8 cellular contexts compared by ENCODE assay signal in the genomic region with DNA sequence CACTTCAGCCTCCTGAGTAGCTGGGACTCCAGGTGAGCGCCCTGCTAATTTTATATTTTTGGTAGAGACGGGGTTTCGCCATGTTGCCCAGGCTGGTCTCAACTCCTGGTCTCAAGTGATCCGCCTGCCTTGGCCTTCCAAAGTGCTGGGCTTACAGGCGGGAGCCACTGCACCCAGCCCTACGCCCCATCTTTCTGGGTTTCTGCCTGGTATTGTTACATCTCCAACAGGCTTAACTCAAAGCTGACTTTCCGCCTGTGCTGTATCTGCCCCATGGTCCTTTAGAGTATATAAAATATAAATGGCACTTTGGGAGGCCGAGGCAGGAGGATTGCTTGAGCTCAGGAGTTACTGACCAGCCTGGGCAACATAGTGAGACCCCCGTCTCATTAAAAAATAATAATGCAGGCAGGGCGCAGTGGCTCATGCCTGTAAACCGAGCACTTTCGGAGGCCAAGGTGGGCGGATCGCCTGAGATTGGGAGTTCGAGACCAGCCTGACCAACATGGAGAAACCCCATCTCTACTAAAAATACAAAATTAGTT. TPM values are rescaled to one million over a fixed set of nuclear protein-coding genes. Genes with fewer than 3 reads are reported as not detected.
DNase-seq lines count a peak whose midpoint lies in the region; ATAC-seq, FAIRE-seq and TF ChIP-seq lines count a peak whose summit lies in the region.

No MANE protein-coding gene starts in this region.

- no peak overlapping the region for H2BK20ac ChIP-seq in H1 (ENCODE audit: low read length)

- no peak for ATAC-seq in GM19395 (IDR thresholded peaks at IDR 0.05; ENCODE audit: unreplicated experiment)

- WGBS in H1 (ENCODE audit: extremely low coverage in 1 of 2, insufficient coverage in 1 of 2, insufficient read length in 1 of 2, insufficient replicate concordance in 2 of 2, low coverage in 1 of 2, low lambda C conversion rate in 2 of 2, missing lambda C conversion rate in 1 of 2), 2 experiments, result 51% methylated on average over 15 of the region's 15 CpGs; no CpG with 5 or more reads in 1 of the 2 experiments

- H2BK5ac ChIP-seq in H1 (ENCODE audit: low read depth, low read length), result peak overlapping the region; percentile 99

- no peak overlapping the region for H2BK120ac ChIP-seq in H1 (replicated peaks; ENCODE audit: low read depth, low read length)

- no peaks in the 10 kb centered on the region for H3K79me1 ChIP-seq in H1 (ENCODE audit: low read depth, low read length)

- CTCF ChIA-PET in Calu3 (lab: Charles Lee), result interaction anchor here (0.6 to 0.7 kb wide), 3 partner anchors 17 to 83 kb away, joined by 4 to 6 read pairs (median 5); no protein-coding TSS in a partner anchor
- CTCF ChIA-PET in H1 (lab: Charles Lee; ENCODE audit: partially characterized antibody), result interaction anchor here (1.0 to 1.6 kb wide), 4 partner anchors 11 to 164 kb away, joined by 3 to 4 read pairs (median 3); no protein-coding TSS in a partner anchor

- no peak overlapping the region for H3K4ac ChIP-seq in H1 (replicated peaks; ENCODE audit: insufficient read length, low read depth, low read length)

- H3K4me3 Mint-ChIP-seq in Calu3 (ENCODE audit: low read depth, unreplicated experiment) (peak overlapping the region; percentile 70), neural crest cell (peak overlapping the region; percentile 99)

- no peak for DNase-seq in Calu3
- no peak for DNase-seq in H1 (ENCODE audit: low read depth in 1 of 2, low spot score in 2 of 2)
- no peak for DNase-seq in neural crest cell (ENCODE audit: low read depth, low spot score)
- no peak for DNase-seq in NOMO-1 (lab: John Stamatoyannopoulos, UW; ENCODE audit: unreplicated experiment in 2 of 2)
- DNase-seq in NCI-H2227 treated with DMSO at 0.1 percent for 48 hours (lab: John Stamatoyannopoulos, UW), result no peak
- DNase-seq in SHP77 (lab: John Stamatoyannopoulos, UW), result no peak

- peak overlapping the region; percentile 98 for H4K5ac ChIP-seq in H1 (ENCODE audit: insufficient read length, low read depth, low read length)

- H3K9ac ChIP-seq in OCI-LY1 (ENCODE audit: low read length) (peak overlapping the region; percentile 75), H1 (replicated peaks in 1 of 4; ENCODE audit: extremely low read depth in 1 of 4, low read depth in 3 of 4, low read length in 3 of 4) (peak overlapping the region; percentile 65 to 100 (median 98))

- H2AK5ac ChIP-seq in H1 (ENCODE audit: low read depth, low read length), result 0 out of 2 replicates have a peak overlapping the region, but pooled peaks have one; percentile 39

- peaks cover 6% of the 10 kb centered on the region for H3K23me2 ChIP-seq in H1 (ENCODE audit: low read depth, low read length)

- H3K36me3 ChIP-seq in OCI-LY1 (ENCODE audit: insufficient read depth, low read length) (no peaks in the 10 kb centered on the region), H1 (ENCODE audit: control insufficient read depth in 2 of 4, insufficient read depth in 4 of 4, low read length in 3 of 4) (0 out of 8 replicates have a peak, but pooled peaks cover 0 to 4% (median 0%) of the 10 kb centered on the region in 4 experiments)

- no peak overlapping the region; the same call in 1 of the 2 replicates for H2BK12ac ChIP-seq in H1 (ENCODE audit: low read depth, low read length)

- no peak overlapping the region for H2AFZ ChIP-seq in OCI-LY1 (ENCODE audit: low read length)
- no peak overlapping the region for H2AFZ ChIP-seq in H1 (ENCODE audit: low read length)

- H3K27ac Mint-ChIP-seq in Calu3 (ENCODE audit: unreplicated experiment) (peak overlapping the region; percentile 95), neural crest cell (ENCODE audit: unreplicated experiment) (peak overlapping the region; percentile 100)

- TF ChIP-seq EP300 in H1 (IDR thresholded peaks at IDR 0.05; ENCODE audit: borderline replicate concordance in 1 of 2, low read depth in 2 of 2, low read length in 2 of 2), result no peak

- BruUV-seq in Calu3 (replicated peaks; lab: Mats Ljungman, UMichigan), result no TSS peak

- no peaks in the 10 kb centered on the region; the same call in 1 of the 2 replicates for H3F3A ChIP-seq in OCI-LY1 (ENCODE audit: insufficient read depth, low read length)

- H3K27ac ChIP-seq in OCI-LY1 (ENCODE audit: low read depth, low read length, poor library complexity, severe bottlenecking) (peak overlapping the region; percentile 92), H1 (ENCODE audit: low read depth, low read length) (peak overlapping the region; percentile 99)

- H3K4me1 ChIP-seq in OCI-LY1 (ENCODE audit: insufficient read depth, low read length, severe bottlenecking), result peaks cover 34% of the 10 kb centered on the region
- H3K4me1 ChIP-seq in H1 (replicated peaks in 1 of 4; ENCODE audit: control insufficient read depth in 3 of 4, insufficient read depth in 4 of 4, low read length in 3 of 4), result peaks cover 0 to 3% (median 0%) of the 10 kb centered on the region in 4 experiments; a peak in 2 of 7 replicates

- FAIRE-seq in H1 (lab: Jason Lieb, UNC), result no peak

- H3K18ac ChIP-seq in H1 (ENCODE audit: extremely low read depth, low read length), result peak overlapping the region; percentile 100; the same call in 1 of the 2 replicates

- H4K91ac ChIP-seq in H1 (replicated peaks; ENCODE audit: insufficient read length, low read length), result no peak overlapping the region

- no peak overlapping the region for H3K14ac ChIP-seq in H1 (ENCODE audit: insufficient read length)

- H3K23ac ChIP-seq in H1 (ENCODE audit: insufficient read length), result no peak overlapping the region

- H4K20me1 ChIP-seq in OCI-LY1 (ENCODE audit: insufficient read depth, low read length), result no peaks in the 10 kb centered on the region
- no peaks in the 10 kb centered on the region for H4K20me1 ChIP-seq in H1 (replicated peaks in 1 of 2; ENCODE audit: control insufficient read depth in 1 of 2, insufficient read depth in 2 of 2, low read length in 2 of 2)

- TF ChIP-seq POLR2A in H1 (IDR thresholded peaks at IDR 0.05; ENCODE audit: control extremely low read depth in 1 of 2, low read depth in 2 of 2, low read length in 2 of 2), result no peak

- H4K8ac ChIP-seq in H1 (ENCODE audit: extremely low read depth, insufficient read depth, low read length), result no peak overlapping the region; the same call in 1 of the 2 replicates

- H3K56ac ChIP-seq in H1 (replicated peaks; ENCODE audit: insufficient read length, low read depth, low read length), result peak overlapping the region; percentile 74

- TF ChIP-seq CTCF in Calu3 (IDR thresholded peaks at IDR 0.05; ENCODE audit: unreplicated experiment) (no peak), OCI-LY1 (IDR thresholded peaks at IDR 0.05; ENCODE audit: low read length) (no peak), H1 (IDR thresholded peaks at IDR 0.05; ENCODE audit: control extremely low read depth in 1 of 3, insufficient read depth in 1 of 3, low read depth in 1 of 3, low read length in 3 of 3) (no peak), neural crest cell (conservative IDR thresholded peaks at IDR 0.05) (no peak)

- H3K4me1 Mint-ChIP-seq in Calu3 (ENCODE audit: low read depth, unreplicated experiment), result peaks cover 9% of the 10 kb centered on the region
- peaks cover 17% of the 10 kb centered on the region for H3K4me1 Mint-ChIP-seq in neural crest cell

- no peak overlapping the region for H2BK15ac ChIP-seq in H1 (ENCODE audit: low read length)

- intact Hi-C loops in Calu3 (cut with micrococcal nuclease; ENCODE audit: unreplicated experiment), result loop anchor here (5.0 kb wide), 1 partner anchor 95 kb away; no protein-coding TSS in a partner anchor

- H3K4me2 ChIP-seq in OCI-LY1 (ENCODE audit: low read length) (peak overlapping the region; percentile 72), H1 (ENCODE audit: insufficient read depth in 1 of 2, low read depth in 2 of 2, low read length in 2 of 2) (peak overlapping the region; percentile 76 to 95)

- H3K4me3 ChIP-seq in OCI-LY1 (ENCODE audit: low read depth, low read length, poor library complexity, severe bottlenecking) (peak overlapping the region; percentile 63), H1 (ENCODE audit: extremely low read depth in 1 of 4, insufficient read depth in 2 of 4, low read depth in 3 of 4, low read length in 4 of 4) (peak overlapping the region; percentile 81 to 87 (median 85))

- H3K9me2 ChIP-seq in OCI-LY1 (ENCODE audit: low read depth, low read length), result no peaks in the 10 kb centered on the region

- H3K9me3 ChIP-seq in OCI-LY1 (ENCODE audit: low read length) (no peaks in the 10 kb centered on the region), H1 (ENCODE audit: insufficient read depth in 2 of 2, low read depth in 1 of 2, low read length in 1 of 2) (no peaks in the 10 kb centered on the region)

- no peaks in the 10 kb centered on the region for H3K9me3 Mint-ChIP-seq in Calu3 (ENCODE audit: low read depth, unreplicated experiment)
- H3K9me3 Mint-ChIP-seq in neural crest cell, result no peaks in the 10 kb centered on the region

- H3K27me3 ChIP-seq in OCI-LY1 (ENCODE audit: insufficient read depth, low read length) (no peaks in the 10 kb centered on the region), H1 (replicated peaks in 1 of 4; ENCODE audit: control insufficient read depth in 3 of 4, extremely low read depth in 1 of 4, insufficient read depth in 3 of 4, low read length in 3 of 4) (no peaks in the 10 kb centered on the region)

- POLR2A ChIA-PET in H1 (lab: Charles Lee; ENCODE audit: partially characterized antibody), result interaction anchor here (0.5 to 2.6 kb wide), 23 partner anchors 8 to 270 kb away, joined by 3 to 21 read pairs (median 4); a partner anchor contains a TSS

- H3K27me3 Mint-ChIP-seq in Calu3 (ENCODE audit: unreplicated experiment) (no peaks in the 10 kb centered on the region), neural crest cell (ENCODE audit: low read depth) (no peaks in the 10 kb centered on the region)

- H3K79me2 ChIP-seq in OCI-LY1 (ENCODE audit: insufficient read depth, low read length) (no peaks in the 10 kb centered on the region), H1 (ENCODE audit: control insufficient read depth in 1 of 2, insufficient read depth in 2 of 2, low read length in 2 of 2) (peaks cover 0 to 8% of the 10 kb centered on the region in 2 experiments; a peak in 2 of 4 replicates)

- TF ChIP-seq RAD21 in H1 (IDR thresholded peaks at IDR 0.05 in 1 of 2, conservative IDR thresholded peaks at IDR 0.05 in 1 of 2; ENCODE audit: low read depth in 2 of 2, low read length in 2 of 2), result no peak

- H3K36me3 Mint-ChIP-seq in Calu3 (ENCODE audit: insufficient read depth, unreplicated experiment), result peaks cover 36% of the 10 kb centered on the region
- no peaks in the 10 kb centered on the region for H3K36me3 Mint-ChIP-seq in neural crest cell (ENCODE audit: low read depth)

RNA-seq across cellular contexts. Expression of a gene that starts 36.5 kb away (rescaled TPM):
- total RNA-seq in Calu3 (2022) (5.1 and 8.0 TPM in 2 replicates), neural crest cell (37.4 and 37.8 TPM in 2 replicates)
- total RNA-seq in H1 (2021; fragmentation: NEBNext Ultra II Directional; extraction: Animal tissue kit (Norgen Biotek cat#: 25700)), result 89.9 and 101 TPM in 2 replicates
- 44.9 and 48.8 TPM in 2 replicates for polyA plus RNA-seq in H1 (2011; rRNA removed)
- polyA plus RNA-seq in H1 (2011; cell fraction: cytosol; rRNA removed), result 57.9 TPM
- polyA plus RNA-seq in H1 (2011; cell fraction: nucleus; rRNA removed), result 196 TPM
- 72.3 to 99.1 TPM (median 81.2 TPM) in 4 replicates for polyA plus RNA-seq in H1 (2012, experiment 1 of 2)
- polyA plus RNA-seq in H1 (2012, experiment 2 of 2), result 26.6 TPM
- 140 TPM for polyA plus RNA-seq in H1 (2013, experiment 1 of 2)
- 134 TPM for polyA plus RNA-seq in H1 (2013, experiment 2 of 2)
- polyA minus RNA-seq in H1 (2011; rRNA and poly(A)+ RNA removed), result 132 and 150 TPM in 2 replicates
- 40.8 TPM for polyA minus RNA-seq in H1 (2011; cell fraction: cytosol; rRNA and poly(A)+ RNA removed)
- 84.3 TPM for polyA minus RNA-seq in H1 (2011; cell fraction: nucleus; rRNA and poly(A)+ RNA removed)
